In the genomic region with DNA sequence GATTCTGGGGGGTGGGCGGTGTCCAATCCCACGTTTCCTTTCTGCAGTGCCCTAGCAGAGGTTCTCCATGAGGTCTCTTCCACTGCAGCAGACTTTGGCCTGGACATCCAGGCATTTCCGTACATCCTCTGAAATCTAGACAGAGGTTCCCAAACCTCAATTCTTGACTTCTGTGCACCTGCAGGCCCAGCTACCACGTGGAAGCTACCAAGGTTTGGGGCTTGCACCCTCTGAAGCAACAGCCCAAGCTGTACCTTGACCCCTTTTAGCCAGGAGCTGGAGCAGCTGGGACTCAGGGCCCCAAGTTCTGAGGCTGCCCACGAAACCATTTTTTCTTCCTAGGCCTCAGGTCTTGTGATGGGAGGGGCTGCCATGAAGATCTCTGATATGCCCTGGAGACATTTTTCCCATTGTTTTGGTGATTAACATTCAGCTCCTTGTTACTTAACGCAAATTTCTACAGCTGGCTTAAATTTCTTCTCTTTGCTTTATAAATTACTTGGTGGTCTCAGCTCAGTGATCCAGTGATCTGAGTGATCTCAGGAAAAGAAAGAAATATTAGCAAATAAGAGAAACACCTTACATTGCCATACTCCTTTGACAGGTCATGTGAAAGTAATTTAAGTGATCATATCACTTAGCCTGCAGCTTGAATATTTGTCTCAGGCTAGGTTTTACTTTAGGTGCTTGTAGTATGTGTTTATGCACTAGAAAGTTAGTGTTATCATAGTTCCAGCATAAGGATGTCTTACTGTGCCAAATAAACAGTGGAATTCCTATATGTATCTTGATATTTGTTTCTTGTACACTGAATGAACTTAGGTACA, we compare ENCODE assay signal across 1 cellular context.
TF ChIP-seq lines count a peak whose summit lies in the region.

No MANE protein-coding gene starts in this region.

TF ChIP-seq in endothelial cell of umbilical vein, 7 proteins besides CTCF, POLR2A, EP300 and RAD21:
- TF ChIP-seq MYC (IDR thresholded peaks at IDR 0.05; ENCODE audit: low read depth, low read length) (no peak), POLR2AphosphoS5 (IDR thresholded peaks at IDR 0.05; ENCODE audit: insufficient read depth, low read depth, low read length) (no peak), FOS (IDR thresholded peaks at IDR 0.05; ENCODE audit: borderline replicate concordance, insufficient read depth, low read length) (no peak), JUN (IDR thresholded peaks at IDR 0.05; ENCODE audit: borderline replicate concordance, insufficient read depth, insufficient read length, low read depth) (no peak), GATA2 (IDR thresholded peaks at IDR 0.05; ENCODE audit: insufficient read depth, insufficient read length, low read depth, low read length) (no peak), EZH2 (IDR thresholded peaks at IDR 0.05; ENCODE audit: borderline replicate concordance, low read depth, low read length, severe bottlenecking) (no peak)
- TF ChIP-seq, protein P1, sequence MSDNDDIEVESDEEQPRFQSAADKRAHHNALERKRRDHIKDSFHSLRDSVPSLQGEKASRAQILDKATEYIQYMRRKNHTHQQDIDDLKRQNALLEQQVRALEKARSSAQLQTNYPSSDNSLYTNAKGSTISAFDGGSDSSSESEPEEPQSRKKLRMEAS (IDR thresholded peaks at IDR 0.05; ENCODE audit: insufficient read depth, insufficient read length) = no peak
